ENCODE assay signal across 10 cellular contexts in the genomic region with DNA sequence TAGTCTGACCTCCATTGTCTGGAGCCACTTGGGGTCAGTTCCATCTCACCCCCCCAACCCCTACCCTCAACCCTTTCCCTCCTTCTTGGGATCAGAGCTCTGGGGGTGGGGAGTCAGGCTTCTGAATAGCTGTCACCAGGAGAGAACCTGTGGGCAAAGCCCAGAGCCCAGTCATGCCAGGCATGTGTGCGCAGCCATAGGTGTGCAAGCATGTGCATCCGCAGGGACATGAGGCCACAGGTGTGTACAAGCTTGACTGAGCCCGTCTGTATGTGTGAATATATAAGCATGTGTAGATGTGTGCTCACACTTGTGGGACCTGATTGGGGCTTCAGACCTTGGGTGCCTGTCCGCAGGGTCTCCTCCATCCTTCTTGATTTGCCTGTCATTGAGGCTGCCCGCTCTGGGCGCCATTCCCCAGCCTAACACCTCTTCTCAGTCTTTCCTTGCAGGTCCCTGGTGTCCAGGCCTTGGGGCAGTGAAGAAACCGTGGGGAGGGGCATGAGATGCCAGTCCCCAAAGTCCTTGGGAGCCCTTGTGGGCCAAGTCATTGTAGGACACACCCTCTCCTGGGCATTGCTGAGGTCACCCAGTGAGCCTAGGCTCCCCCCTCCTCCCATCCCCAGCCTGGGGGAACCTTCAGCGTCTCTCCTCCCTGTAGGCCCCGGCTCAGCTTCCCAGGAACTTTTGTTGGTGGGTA. TPM values are rescaled to one million over a fixed set of nuclear protein-coding genes. Genes with fewer than 3 reads are reported as not detected.
DNase-seq lines count a peak whose midpoint lies in the region; ATAC-seq and TF ChIP-seq lines count a peak whose summit lies in the region.
"Had no signal": no experiment of that assay in that cellular context is flagged by ENCODE, and none has a peak within 500 bp of the region (broad histone marks: within the 10 kb centered on the region; RNA-seq: fewer than 3 reads in every experiment).

No MANE protein-coding gene starts in this region.

- H3K4me1 ChIP-seq in MM.1S (ENCODE audit: low read length) (peaks cover 11% of the 10 kb centered on the region), spleen (peaks cover 7 to 81% (median 43%) of the 10 kb centered on the region in 6 donors)

- TF ChIP-seq POLR2A in GM10847 (IDR thresholded peaks at IDR 0.05; ENCODE audit: extremely low read depth, insufficient read length) (peak; percentile 16), spleen (IDR thresholded peaks at IDR 0.05) (no peak)

- H3K9ac ChIP-seq in MM.1S (ENCODE audit: low read length), result no peak overlapping the region

- H3K4me2 ChIP-seq in MM.1S (ENCODE audit: low read depth, low read length), result no peak overlapping the region

- no peak overlapping the region for H2AFZ ChIP-seq in MM.1S (ENCODE audit: low read length)

- no peak overlapping the region for H3K27ac Mint-ChIP-seq in activated CD4-positive, alpha-beta T cell treated with anti-CD3 and anti-CD28 coated beads for 36 hours

- H3K27me3 Mint-ChIP-seq in activated CD4-positive, alpha-beta T cell treated with anti-CD3 and anti-CD28 coated beads for 36 hours, result no peaks in the 10 kb centered on the region

- no peak overlapping the region for H3K27ac ChIP-seq in MM.1S (ENCODE audit: low read length)
- H3K27ac ChIP-seq in dorsolateral prefrontal cortex, result peak overlapping the region in 37 of 59 donors; percentile 33 to 93 (median 86)
- H3K27ac ChIP-seq in spleen, result peak overlapping the region in 7 of 8 donors; percentile 35 to 88 (median 72)

- H3K4me1 Mint-ChIP-seq in activated CD4-positive, alpha-beta T cell treated with anti-CD3 and anti-CD28 coated beads for 36 hours, result peaks cover 20% of the 10 kb centered on the region

- H3K9me2 ChIP-seq in MM.1S (replicated peaks; ENCODE audit: insufficient read depth, low read length), result no peaks in the 10 kb centered on the region

- H3K36me3 Mint-ChIP-seq in activated CD4-positive, alpha-beta T cell treated with anti-CD3 and anti-CD28 coated beads for 36 hours (ENCODE audit: low read depth), result peaks cover 20% of the 10 kb centered on the region

- H3K4me3 Mint-ChIP-seq in activated CD4-positive, alpha-beta T cell treated with anti-CD3 and anti-CD28 coated beads for 36 hours, result no peak overlapping the region

- H3K9me3 ChIP-seq in MM.1S (replicated peaks; ENCODE audit: insufficient read depth, low read length) (no peaks in the 10 kb centered on the region), spleen (no peaks in the 10 kb centered on the region)
- H3K9me3 ChIP-seq: body of pancreas had no signal

- peaks cover 14% of the 10 kb centered on the region for H3F3A ChIP-seq in MM.1S (ENCODE audit: insufficient read depth, low read length)

- no peaks in the 10 kb centered on the region for H3K9me3 Mint-ChIP-seq in activated CD4-positive, alpha-beta T cell treated with anti-CD3 and anti-CD28 coated beads for 36 hours (ENCODE audit: low read depth)

- TF ChIP-seq CTCF in MM.1S (IDR thresholded peaks at IDR 0.05; ENCODE audit: low read length) (no peak), dorsolateral prefrontal cortex (IDR thresholded peaks at IDR 0.05 in 54 of 56, conservative IDR thresholded peaks at IDR 0.05 in 2 of 56; ENCODE audit: low read depth in 1 of 56, partially characterized antibody in 56 of 56) (no peak), spleen (IDR thresholded peaks at IDR 0.05 in 8 of 11, conservative IDR thresholded peaks at IDR 0.05 in 3 of 11) (no peak)

- DNase-seq in MM.1S, result peak; percentile 3
- no peak for DNase-seq in dorsolateral prefrontal cortex
- no peak for DNase-seq in spleen
- no peak for DNase-seq in HPDE6-E6E7 (ENCODE audit: extremely low spot score)
- DNase-seq in activated CD4-positive, alpha-beta T cell treated with anti-CD3 and anti-CD28 coated beads for 36 hours, result no peak
- DNase-seq in NCI-H510A (lab: John Stamatoyannopoulos, UW), result no peak
- DNase-seq: NCI-H2107 had no signal

- POLR2A ChIA-PET in activated CD4-positive, alpha-beta T cell treated with anti-CD3 and anti-CD28 coated beads for 36 hours (lab: Charles Lee), result no interaction called here

- intact Hi-C loops in dorsolateral prefrontal cortex (cut with DNase I) (loop anchor here in 1 of 2 donors (5.0 kb wide), 1 partner anchor 319 kb away; the partner anchor contains the start of gene FCHSD2), spleen (cut with DNase I; ENCODE audit: low total_unique reads) (no loop called here)
- intact Hi-C loops in activated CD4-positive, alpha-beta T cell treated with anti-CD3 and anti-CD28 coated beads for 36 hours (cut with DNase I, micrococcal nuclease), result no loop called here

- H3K27me3 ChIP-seq in MM.1S (replicated peaks; ENCODE audit: insufficient read depth, low read length) (no peaks in the 10 kb centered on the region), dorsolateral prefrontal cortex (no peaks in the 10 kb centered on the region), spleen (replicated peaks in 1 of 7) (no peaks in the 10 kb centered on the region)
- H3K27me3 ChIP-seq: body of pancreas had no signal

- ATAC-seq in GM18498 (IDR thresholded peaks at IDR 0.05; ENCODE audit: unreplicated experiment), result no peak
- no peak for ATAC-seq in activated CD4-positive, alpha-beta T cell treated with anti-CD3 and anti-CD28 coated beads for 36 hours

- H4K20me1 ChIP-seq in MM.1S (ENCODE audit: insufficient read depth, low read length), result no peaks in the 10 kb centered on the region

- CTCF ChIA-PET in activated CD4-positive, alpha-beta T cell treated with anti-CD3 and anti-CD28 coated beads for 36 hours (lab: Charles Lee), result interaction anchor here (1.0 kb wide), 1 partner anchor 31 kb away, joined by 4 read pairs; no protein-coding TSS in a partner anchor

- H3K36me3 ChIP-seq in MM.1S (replicated peaks; ENCODE audit: insufficient read depth, low read length), result no peaks in the 10 kb centered on the region
- peaks cover 0 to 99% (median 77%) of the 10 kb centered on the region in 6 donors for H3K36me3 ChIP-seq in spleen

- peaks cover 15% of the 10 kb centered on the region for H3K79me2 ChIP-seq in MM.1S (ENCODE audit: low read length)

- WGBS in spleen, 5 donors, result 91 to 96% (median 94%) methylated on average over 8 to 9 of the region's 9 CpGs

- no peak overlapping the region for H3K4me3 ChIP-seq in MM.1S (ENCODE audit: low read length)
- peak overlapping the region in 15 of 59 donors; percentile 46 to 77 (median 71) for H3K4me3 ChIP-seq in dorsolateral prefrontal cortex
- H3K4me3 ChIP-seq in spleen, result no peak overlapping the region
- H3K4me3 ChIP-seq: body of pancreas had no signal

RNA-seq across cellular contexts. Expression of gene ATG16L2, which starts 9.0 kb away (rescaled TPM):
- total RNA-seq in dorsolateral prefrontal cortex, result 10 to 100 TPM; 17.7 to 47.0 (median 30.9) TPM
- 100 to 1,000 TPM; 212 to 368 (median 234) TPM for total RNA-seq in spleen
- polyA plus RNA-seq in spleen, result 100 to 1,000 TPM in 2 of 3 donors, 10 to 100 TPM in 1; 96.9 to 343 (median 341) TPM
- total RNA-seq in activated CD4-positive, alpha-beta T cell treated with anti-CD3 and anti-CD28 coated beads for 36 hours, result 10 to 100 TPM; 55.3 to 59.4 TPM

RNA-seq across cellular contexts. Expression of gene STARD10, which starts 29.4 kb away (rescaled TPM):
- total RNA-seq in dorsolateral prefrontal cortex, result 100 to 1,000 TPM in 2 of 120 experiments, 10 to 100 TPM in 118; 31.5 to 113 (median 51.1) TPM
- total RNA-seq in spleen, result 10 to 100 TPM; 19.7 to 35.1 (median 27.9) TPM
- polyA plus RNA-seq in spleen, result 10 to 100 TPM; 23.7 to 46.7 (median 31.9) TPM
- 10 to 100 TPM in 1 of 2 experiments, 1 to 10 TPM in 1; 8.3 to 12.9 TPM for total RNA-seq in activated CD4-positive, alpha-beta T cell treated with anti-CD3 and anti-CD28 coated beads for 36 hours
